7 cellular contexts compared by ENCODE assay signal in the genomic region with DNA sequence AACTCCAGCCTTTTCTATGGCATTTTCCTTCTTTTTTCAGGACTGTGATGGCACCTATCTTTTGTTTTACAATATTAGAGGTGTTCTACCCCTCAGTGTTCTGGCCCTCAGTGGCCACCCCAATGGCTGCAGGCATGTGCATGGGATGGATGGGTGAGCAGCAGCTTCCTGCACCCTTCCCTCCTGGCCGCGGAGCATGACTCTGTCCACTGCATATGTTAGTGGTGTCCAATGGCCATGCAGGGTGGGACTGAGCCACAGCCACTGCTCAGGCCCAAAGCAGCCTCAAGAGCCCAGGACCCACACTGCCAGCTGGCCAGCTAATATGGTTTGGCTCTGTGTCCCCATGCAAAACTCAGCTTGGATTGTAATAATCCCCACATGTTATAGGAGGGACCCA.
"Had no signal": no experiment of that assay in that cellular context is flagged by ENCODE, and none has a peak within 500 bp of the region (broad histone marks: within the 10 kb centered on the region; RNA-seq: fewer than 3 reads in every experiment).

No MANE protein-coding gene starts in this region.

- H3K4me3 ChIP-seq: GM23248, K562 had no signal

- H2AFZ ChIP-seq: GM23248 had no signal

- FAIRE-seq: HTR-8/SVneo, K562 had no signal

- DNase-seq: GM23248, GOT3, H7, HCEC 1CT, IMR-90 had no signal

- H3K9ac ChIP-seq: GM23248 had no signal

- H3K27ac ChIP-seq: GM23248 had no signal

- ATAC-seq: K562 had no signal
